In genomic region chr3:165513715-165514711, GRCh38 we compare ENCODE assay signal across 31 cellular contexts.
"Had no signal": no experiment of that assay in that cellular context is flagged by ENCODE, and none has a peak within 500 bp of the region (broad histone marks: within the 10 kb centered on the region; RNA-seq: fewer than 3 reads in every experiment).

No MANE protein-coding gene starts in this region.

- DNase-seq: activated B cell treated with CpG ODN at 0.5 μM for 24 hours; activated CD4-positive, alpha-beta memory T cell treated with anti-CD3 and anti-CD28 coated beads, Interleukin-2, amount 10 ng/mL, durations not matched to agents 7 days and 5 days; activated CD4-positive, alpha-beta T cell treated with anti-CD3 and anti-CD28 coated beads for 1 hour; activated CD4-positive, alpha-beta T cell treated with anti-CD3 and anti-CD28 coated beads for 48 hours; activated effector memory CD4-positive, alpha-beta T cell treated with anti-CD3 and anti-CD28 coated beads, Interleukin-2, amount 50 U/mL, for 16 hours; activated naive CD4-positive, alpha-beta T cell; activated naive CD4-positive, alpha-beta T cell treated with anti-CD3 and anti-CD28 coated beads, Interleukin-2, amount 50 U/mL, for 16 hours; activated naive CD8-positive, alpha-beta T cell treated with anti-CD3 and anti-CD28 coated beads for 36 hours; activated T-cell treated with anti-CD3 and anti-CD28 coated beads, Interleukin-2, amount 50 U/mL, for 1 hour; activated T-cell treated with anti-CD3 and anti-CD28 coated beads, Interleukin-2, amount 50 U/mL, for 72 hours; amniotic stem cell; aorta; brain microvascular endothelial cell; Karpas-422; KBM-7; NCI-H1105 treated with DMSO at 0.1 percent for 48 hours; NCI-H1436; NCI-H1694; NCI-H1930; NCI-H2081 treated with DMSO at 0.1 percent for 48 hours; NCI-H226; NCI-H446 treated with DMSO at 0.1 percent for 48 hours; NCI-H524; PC-3; SIG-M5; T-helper 1 cell; T-helper 2 cell; T-helper 9 cell had no signal

- H3K27me3 ChIP-seq: brain microvascular endothelial cell had no signal

- FAIRE-seq: RCC 7860 had no signal

- H3K27ac ChIP-seq: brain microvascular endothelial cell, RWPE1, VCaP had no signal

- H3K36me3 ChIP-seq: brain microvascular endothelial cell had no signal
